16 cellular contexts compared by ENCODE assay signal in the genomic region with DNA sequence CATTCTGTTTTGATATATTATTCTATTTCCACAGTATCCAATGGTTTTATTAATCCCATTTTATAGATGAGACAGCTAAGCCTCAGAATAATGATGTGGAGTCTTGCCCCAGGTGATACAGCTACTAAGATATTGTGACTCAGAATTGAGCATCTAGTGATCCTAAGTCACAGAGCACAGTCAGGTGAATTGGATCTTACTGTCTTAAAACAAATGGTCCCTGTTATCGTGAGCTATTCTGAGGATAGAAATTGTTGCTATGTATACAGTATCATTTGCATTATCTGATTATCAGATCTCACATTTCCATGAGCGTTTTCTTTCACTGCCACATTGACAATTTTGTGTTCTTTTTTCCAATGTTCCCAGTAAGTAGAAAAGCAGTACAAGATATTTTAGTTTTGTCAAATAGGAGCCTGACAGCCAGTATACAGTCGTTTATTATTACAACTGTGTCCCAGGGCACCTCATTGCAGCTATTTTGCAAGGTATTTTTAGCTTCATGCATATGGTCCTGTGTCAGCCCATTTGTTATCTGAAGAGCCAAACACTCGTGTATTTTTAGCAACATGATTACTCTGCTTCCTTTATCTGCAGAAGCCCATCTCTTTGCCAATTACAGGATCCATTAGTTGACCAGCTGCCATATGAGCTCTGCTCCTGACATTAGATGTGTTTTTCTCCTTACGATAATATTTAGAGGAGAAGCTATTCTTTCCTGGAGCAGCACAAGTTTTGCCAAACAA. TPM values are rescaled to one million over a fixed set of nuclear protein-coding genes. Genes with fewer than 3 reads are reported as not detected.
DNase-seq lines count a peak whose midpoint lies in the region; ATAC-seq, FAIRE-seq and TF ChIP-seq lines count a peak whose summit lies in the region.
"Had no signal": no experiment of that assay in that cellular context is flagged by ENCODE, and none has a peak within 500 bp of the region (broad histone marks: within the 10 kb centered on the region; RNA-seq: fewer than 3 reads in every experiment).

No MANE protein-coding gene starts in this region.

- H3K36me3 ChIP-seq in adrenal gland (replicated peaks in 1 of 2) (no peaks in the 10 kb centered on the region), neural progenitor cell (no peaks in the 10 kb centered on the region), small intestine (ENCODE audit: control insufficient read depth in 2 of 2, insufficient read depth in 2 of 2, low read length in 2 of 2) (no peaks in the 10 kb centered on the region)
- H3K36me3 ChIP-seq: WERI-Rb-1 had no signal

- peaks cover 10% of the 10 kb centered on the region for H3K4me1 Mint-ChIP-seq in neural progenitor cell
- no peaks in the 10 kb centered on the region for H3K4me1 Mint-ChIP-seq in activated CD4-positive, alpha-beta T cell treated with anti-CD3 and anti-CD28 coated beads, Interleukin-2, amount 10 ng/mL, durations not matched to agents 7 days and 5 days
- H3K4me1 Mint-ChIP-seq in activated T-cell treated with anti-CD3 and anti-CD28 coated beads, Interleukin-2, amount 50 U/mL, for 4 hours (ENCODE audit: low read depth), result no peaks in the 10 kb centered on the region
- H3K4me1 Mint-ChIP-seq: nephron progenitor cell had no signal

- H3K27me3 ChIP-seq in adrenal gland, result no peaks in the 10 kb centered on the region
- H3K27me3 ChIP-seq in neural progenitor cell, result no peaks in the 10 kb centered on the region
- H3K27me3 ChIP-seq in small intestine (ENCODE audit: control insufficient read depth in 2 of 2, insufficient read depth in 2 of 2, low read length in 2 of 2), result no peaks in the 10 kb centered on the region
- H3K27me3 ChIP-seq: hepatocyte had no signal

- H3K9me3 ChIP-seq in adrenal gland (replicated peaks in 1 of 3) (no peaks in the 10 kb centered on the region), neural progenitor cell (ENCODE audit: low read depth) (no peaks in the 10 kb centered on the region), small intestine (ENCODE audit: control insufficient read depth, low read depth) (no peaks in the 10 kb centered on the region)

- no peak overlapping the region for H3K4me3 Mint-ChIP-seq in neural progenitor cell
- no peak overlapping the region for H3K4me3 Mint-ChIP-seq in activated CD4-positive, alpha-beta T cell treated with anti-CD3 and anti-CD28 coated beads, Interleukin-2, amount 10 ng/mL, durations not matched to agents 7 days and 5 days
- H3K4me3 Mint-ChIP-seq in activated T-cell treated with anti-CD3 and anti-CD28 coated beads, Interleukin-2, amount 50 U/mL, for 4 hours, result no peak overlapping the region
- H3K4me3 Mint-ChIP-seq: CD14-positive monocyte, nephron progenitor cell had no signal

- peak overlapping the region; percentile 6 for H2AFZ ChIP-seq in neural progenitor cell (replicated peaks)
- H2AFZ ChIP-seq: hepatocyte had no signal

- no peak overlapping the region for H3K9ac ChIP-seq in neural progenitor cell

- peaks cover 0 to 15% of the 10 kb centered on the region in 2 donors for H3K4me1 ChIP-seq in adrenal gland (replicated peaks in 1 of 2)
- no peaks in the 10 kb centered on the region for H3K4me1 ChIP-seq in neural progenitor cell
- H3K4me1 ChIP-seq in small intestine (ENCODE audit: control insufficient read depth in 2 of 2, insufficient read depth in 1 of 2, low read depth in 1 of 2, low read length in 1 of 2), result no peaks in the 10 kb centered on the region

- no peak for TF ChIP-seq POLR2A in adrenal gland (IDR thresholded peaks at IDR 0.05)

- TF ChIP-seq CTCF in adrenal gland (IDR thresholded peaks at IDR 0.05) (no peak), neural progenitor cell (IDR thresholded peaks at IDR 0.05) (no peak)

- WGBS in adrenal gland, 4 donors, result 17 to 20% (median 19%) methylated on average over 5 of the region's 5 CpGs
- 30 to 45% (median 34%) methylated on average over 5 of the region's 5 CpGs for WGBS in small intestine, 3 donors

- no peaks in the 10 kb centered on the region for H3K79me2 ChIP-seq in neural progenitor cell (ENCODE audit: low read depth)
- H3K79me2 ChIP-seq: hepatocyte had no signal

- H3K9me3 Mint-ChIP-seq in neural progenitor cell, result peaks cover 6% of the 10 kb centered on the region
- H3K9me3 Mint-ChIP-seq in activated CD4-positive, alpha-beta T cell treated with anti-CD3 and anti-CD28 coated beads, Interleukin-2, amount 10 ng/mL, durations not matched to agents 7 days and 5 days, result peaks cover 2% of the 10 kb centered on the region
- H3K9me3 Mint-ChIP-seq in activated T-cell treated with anti-CD3 and anti-CD28 coated beads, Interleukin-2, amount 50 U/mL, for 4 hours, result no peaks in the 10 kb centered on the region

- no peak overlapping the region for H3K27ac Mint-ChIP-seq in neural progenitor cell
- no peak overlapping the region for H3K27ac Mint-ChIP-seq in activated CD4-positive, alpha-beta T cell treated with anti-CD3 and anti-CD28 coated beads, Interleukin-2, amount 10 ng/mL, durations not matched to agents 7 days and 5 days
- H3K27ac Mint-ChIP-seq: activated naive CD4-positive, alpha-beta T cell treated with anti-CD3 and anti-CD28 coated beads, Interleukin-2, amount 50 U/mL, for 72 hours; CD14-positive monocyte; nephron progenitor cell had no signal

- H4K20me1 ChIP-seq in neural progenitor cell (ENCODE audit: low read depth), result no peaks in the 10 kb centered on the region

- H3F3A ChIP-seq in neural progenitor cell (ENCODE audit: low read depth), result no peaks in the 10 kb centered on the region

- intact Hi-C loops in adrenal gland (cut with DNase I), result no loop called here

- H3K27me3 Mint-ChIP-seq in neural progenitor cell (ENCODE audit: insufficient read depth, low read depth), result peaks cover 2% of the 10 kb centered on the region
- H3K27me3 Mint-ChIP-seq in activated CD4-positive, alpha-beta T cell treated with anti-CD3 and anti-CD28 coated beads, Interleukin-2, amount 10 ng/mL, durations not matched to agents 7 days and 5 days, result no peaks in the 10 kb centered on the region
- peaks cover 3% of the 10 kb centered on the region for H3K27me3 Mint-ChIP-seq in activated T-cell treated with anti-CD3 and anti-CD28 coated beads, Interleukin-2, amount 50 U/mL, for 4 hours (ENCODE audit: low read depth)

- no peak overlapping the region for H3K4me2 ChIP-seq in neural progenitor cell
- H3K4me2 ChIP-seq: hepatocyte had no signal

- H3K27ac ChIP-seq in adrenal gland, result peak overlapping the region in 1 of 5 donors; percentile 7
- H3K27ac ChIP-seq in neural progenitor cell, result no peak overlapping the region
- no peak overlapping the region for H3K27ac ChIP-seq in small intestine (ENCODE audit: low read depth in 1 of 2, low read length in 1 of 2)
- H3K27ac ChIP-seq: hepatocyte, SK-N-MC, WERI-Rb-1 had no signal

- FAIRE-seq in small intestine (lab: Jason Lieb, UNC), result no peak

- no peak for ATAC-seq in activated T-cell treated with anti-CD3 and anti-CD28 coated beads, Interleukin-2, amount 50 U/mL, for 4 hours
- ATAC-seq: activated naive CD4-positive, alpha-beta T cell treated with anti-CD3 and anti-CD28 coated beads, Interleukin-2, amount 50 U/mL, for 72 hours had no signal

- H3K4me3 ChIP-seq in adrenal gland (no peak overlapping the region), neural progenitor cell (no peak overlapping the region), small intestine (ENCODE audit: low read depth in 1 of 2, low read length in 2 of 2) (no peak overlapping the region)
- H3K4me3 ChIP-seq: hepatocyte, SK-N-MC had no signal

- DNase-seq in NCI-H1105 (lab: John Stamatoyannopoulos, UW) (peak; percentile 77), NCI-H2171 treated with DMSO at 0.1 percent for 48 hours (lab: John Stamatoyannopoulos, UW) (peak; percentile 97), adrenal gland (peak in 4 of 7 donors; percentile 11 to 39 (median 22)), neural progenitor cell (ENCODE audit: low spot score) (no peak), small intestine (no peak), superior temporal gyrus (ENCODE audit: extremely low spot score) (no peak)
- DNase-seq in activated CD4-positive, alpha-beta T cell treated with anti-CD3 and anti-CD28 coated beads, Interleukin-2, amount 10 ng/mL, durations not matched to agents 7 days and 5 days, result no peak
- no peak for DNase-seq in activated T-cell treated with anti-CD3 and anti-CD28 coated beads, Interleukin-2, amount 50 U/mL, for 4 hours
- DNase-seq: NCI-H82, nephron progenitor cell, WERI-Rb-1 had no signal

- H3K36me3 Mint-ChIP-seq in neural progenitor cell, result no peaks in the 10 kb centered on the region
- H3K36me3 Mint-ChIP-seq in activated CD4-positive, alpha-beta T cell treated with anti-CD3 and anti-CD28 coated beads, Interleukin-2, amount 10 ng/mL, durations not matched to agents 7 days and 5 days (ENCODE audit: low read depth), result no peaks in the 10 kb centered on the region
- H3K36me3 Mint-ChIP-seq in activated T-cell treated with anti-CD3 and anti-CD28 coated beads, Interleukin-2, amount 50 U/mL, for 4 hours (ENCODE audit: insufficient read depth), result no peaks in the 10 kb centered on the region

- CTCF ChIA-PET in activated CD4-positive, alpha-beta T cell treated with anti-CD3 and anti-CD28 coated beads, Interleukin-2, amount 10 ng/mL, durations not matched to agents 7 days and 5 days (lab: Charles Lee), result no interaction called here

- POLR2A ChIA-PET in activated CD4-positive, alpha-beta T cell treated with anti-CD3 and anti-CD28 coated beads, Interleukin-2, amount 10 ng/mL, durations not matched to agents 7 days and 5 days (lab: Charles Lee), result no interaction called here

RNA-seq across cellular contexts. Expression of gene SGPP2, which starts 25.1 kb away (rescaled TPM):
- 10 to 100 TPM; 11.2 to 33.7 (median 18.8) TPM for total RNA-seq in adrenal gland
- 10 to 100 TPM in 1 of 3 donors, 1 to 10 TPM in 1, under 1 TPM in 1; 0.61 to 11.2 (median 1.3) TPM for polyA plus RNA-seq in adrenal gland
- total RNA-seq in neural progenitor cell (ENCODE audit: low replicate concordance), result 0.11 and 0.34 TPM in 2 replicates
- 10 to 100 TPM in 1 of 3 donors, 1 to 10 TPM in 2; 4.0 to 19.1 (median 4.6) TPM for polyA plus RNA-seq in small intestine
- under 1 TPM; 0.55 to 0.67 TPM for total RNA-seq in activated CD4-positive, alpha-beta T cell treated with anti-CD3 and anti-CD28 coated beads, Interleukin-2, amount 10 ng/mL, durations not matched to agents 7 days and 5 days
- total RNA-seq in activated T-cell treated with anti-CD3 and anti-CD28 coated beads, Interleukin-2, amount 50 U/mL, for 4 hours, result 10 to 100 TPM in 1 of 3 donors, 1 to 10 TPM in 2; 7.2 to 13.2 (median 7.4) TPM
- total RNA-seq: skeletal muscle tissue had no signal
- polyA plus RNA-seq: CD14-positive monocyte had no signal

Comparison
In these comparisons a context has a peak if more than half of its experiments do, and no peak if none do; other contexts are left out.
1. DNase-seq: peak in NCI-H1105 (single experiment), NCI-H2171 treated with DMSO at 0.1 percent for 48 hours (single experiment) and adrenal gland (4 of 7); none in neural progenitor cell (single experiment), small intestine (single experiment), activated CD4-positive, alpha-beta T cell treated with anti-CD3 and anti-CD28 coated beads, Interleukin-2, amount 10 ng/mL, durations not matched to agents 7 days and 5 days (single experiment), activated T-cell treated with anti-CD3 and anti-CD28 coated beads, Interleukin-2, amount 50 U/mL, for 4 hours (single experiment) and superior temporal gyrus (single experiment).